In the genomic region with DNA sequence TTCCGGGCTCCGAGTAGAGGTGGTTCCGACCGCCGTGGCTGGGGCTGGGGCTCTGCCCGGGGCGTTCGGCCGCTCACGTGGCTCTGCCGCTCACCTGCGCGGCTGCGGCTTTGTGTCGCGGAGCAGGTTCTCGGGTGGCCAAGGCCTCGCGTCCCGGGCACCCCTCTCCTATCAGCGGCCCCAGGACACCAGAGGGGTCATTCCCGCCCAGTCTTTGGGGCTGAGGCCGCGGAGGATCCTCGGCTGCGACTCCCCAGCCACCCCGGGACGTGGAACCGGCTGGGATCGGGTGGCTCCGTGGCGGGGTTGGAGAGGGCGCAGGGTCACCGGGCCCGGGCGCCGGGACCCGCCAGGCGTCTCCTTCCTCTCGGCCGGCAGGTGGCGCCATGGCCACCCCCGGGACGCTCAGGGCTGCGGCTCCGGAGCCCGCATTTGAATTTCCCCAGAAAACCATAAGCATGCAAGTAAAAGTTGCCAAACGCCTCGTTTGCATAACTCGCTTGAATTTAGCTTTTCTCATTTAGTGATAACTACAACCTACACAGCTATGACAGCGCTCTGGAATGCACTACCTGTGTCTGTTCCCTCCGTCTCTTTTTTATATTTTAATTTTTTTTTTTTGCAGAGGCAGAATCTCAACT, we compare ENCODE assay signal across 8 cellular contexts. TPM values are rescaled to one million over a fixed set of nuclear protein-coding genes. Genes with fewer than 3 reads are reported as not detected.
DNase-seq lines count a peak whose midpoint lies in the region; ATAC-seq, FAIRE-seq and TF ChIP-seq lines count a peak whose summit lies in the region.

No MANE protein-coding gene starts in this region.

- H3K9me3 Mint-ChIP-seq in WTC11 = peaks cover 10% of the 10 kb centered on the region

- H3K36me3 Mint-ChIP-seq in WTC11 = peaks cover 12% of the 10 kb centered on the region

- H3K27ac ChIP-seq in keratinocyte (ENCODE audit: control insufficient read depth, insufficient read depth, low read length) = no peak overlapping the region

- H3K9me1 ChIP-seq in keratinocyte (ENCODE audit: control insufficient read depth, extremely low read depth, insufficient read depth, low read length) = no peaks in the 10 kb centered on the region

- FAIRE-seq in A204.1 (lab: Jason Lieb, UNC) = peak; percentile 82
- no peak for FAIRE-seq in bronchial epithelial cell (lab: Jason Lieb, UNC)
- no peak for FAIRE-seq in keratinocyte (lab: Jason Lieb, UNC)

- no peaks in the 10 kb centered on the region for H3K4me1 ChIP-seq in keratinocyte (ENCODE audit: control insufficient read depth, extremely low read depth, insufficient read depth, low read length)

- peak overlapping the region; percentile 62 for H3K4me3 Mint-ChIP-seq in WTC11

- H3K27me3 Mint-ChIP-seq in WTC11 (ENCODE audit: low read depth) = peaks cover 6% of the 10 kb centered on the region; the same call in 1 of the 2 replicates

- CTCF ChIA-PET in WTC11 (lab: Charles Lee) = interaction anchor here (0.8 to 4.2 kb wide), 14 partner anchors 9 to 220 kb away, joined by 3 to 55 read pairs (median 4); no protein-coding TSS in a partner anchor

- no peaks in the 10 kb centered on the region for H3K36me3 ChIP-seq in bronchial epithelial cell (ENCODE audit: control insufficient read depth, insufficient read depth, low read length)
- H3K36me3 ChIP-seq in keratinocyte (ENCODE audit: control insufficient read depth in 2 of 2, extremely low read depth in 1 of 2, insufficient read depth in 2 of 2, low read length in 2 of 2) = no peaks in the 10 kb centered on the region

- H2AFZ ChIP-seq in keratinocyte (ENCODE audit: control insufficient read depth, low read length) = peak overlapping the region; percentile 60

- no peak overlapping the region for H3K9ac ChIP-seq in keratinocyte (ENCODE audit: control insufficient read depth, extremely low read depth, insufficient read depth, low read length)

- POLR2A ChIA-PET in WTC11 (lab: Charles Lee) = no interaction called here

- no peaks in the 10 kb centered on the region for H3K79me2 ChIP-seq in keratinocyte (ENCODE audit: control insufficient read depth, insufficient read depth, low read length)

- peak; percentile 79 for ATAC-seq in WTC11

- TF ChIP-seq CTCF in GM12875 (IDR thresholded peaks at IDR 0.05; ENCODE audit: borderline replicate concordance, insufficient read depth, low read depth, low read length) (peak; percentile 85), WTC11 (IDR thresholded peaks at IDR 0.05) (peak; percentile 91), bronchial epithelial cell (IDR thresholded peaks at IDR 0.05; ENCODE audit: insufficient read depth, low read length, severe bottlenecking) (peak; percentile 94), keratinocyte (optimal IDR thresholded peaks at IDR 0.05 in 1 of 3, IDR thresholded peaks at IDR 0.05 in 1 of 3, conservative IDR thresholded peaks at IDR 0.05 in 1 of 3; ENCODE audit: extremely low read depth in 1 of 3, insufficient read depth in 2 of 3, low read length in 3 of 3) (peak; percentile 43 to 91 (median 69))

- H3K4me1 Mint-ChIP-seq in WTC11 = peaks cover 28% of the 10 kb centered on the region

- H3K27me3 ChIP-seq in bronchial epithelial cell (ENCODE audit: control insufficient read depth, insufficient read depth, low read length) (peaks cover 7% of the 10 kb centered on the region), keratinocyte (ENCODE audit: control insufficient read depth, extremely low read depth, insufficient read depth, low read length) (peaks cover 19% of the 10 kb centered on the region)

- H3K4me2 ChIP-seq in keratinocyte (ENCODE audit: control insufficient read depth, extremely low read depth, insufficient read depth, low read depth, low read length) = peak overlapping the region; percentile 70

- H3K4me3 ChIP-seq in GM12875 (ENCODE audit: low read depth, low read length) (no peak overlapping the region), bronchial epithelial cell (ENCODE audit: low read depth, low read length) (peak overlapping the region; percentile 24), keratinocyte (ENCODE audit: control insufficient read depth in 2 of 3, extremely low read depth in 1 of 3, insufficient read depth in 2 of 3, low read depth in 1 of 3, low read length in 3 of 3) (peak overlapping the region; percentile 27 to 40 (median 35))

- no peaks in the 10 kb centered on the region for H3K9me3 ChIP-seq in keratinocyte (ENCODE audit: control insufficient read depth, low read depth, low read length)

- no peak overlapping the region for H3K27ac Mint-ChIP-seq in WTC11

- dilution Hi-C loops in keratinocyte (cut with MboI; ENCODE audit: extremely low pct_ligation_motif_present, low sequenced_read_pairs) = no loop called here

- peak; percentile 46 for DNase-seq in LHCN-M2 (ENCODE audit: low read depth)
- DNase-seq in WTC11 (ENCODE audit: low spot score) = peak; percentile 75
- peak; percentile 12 for DNase-seq in bronchial epithelial cell (ENCODE audit: low read depth)
- DNase-seq in keratinocyte (ENCODE audit: low read depth, low spot score) = peak; percentile 2
- peak; percentile 32 to 61 (median 45) for DNase-seq in stimulated activated CD4-positive, alpha-beta T cell treated with anti-CD3 and anti-CD28 coated beads, Interleukin-12 subunit alpha, Interleukin-12 subunit beta, amount 100 ng/mL, for 48 hours (ENCODE audit: low read depth in 2 of 3, low spot score in 1 of 3)
- DNase-seq in GOT3 (lab: John Stamatoyannopoulos, UW) = no peak

- no peaks in the 10 kb centered on the region for H4K20me1 ChIP-seq in keratinocyte (ENCODE audit: control insufficient read depth, extremely low read depth, insufficient read depth, low read length)

TF ChIP-seq in WTC11, 78 proteins besides CTCF, POLR2A, EP300 and RAD21 (continues in another document):
- no peak for TF ChIP-seq ZSCAN18 (CRISPR knock-in tag; IDR thresholded peaks at IDR 0.05)
- TF ChIP-seq, protein P1, sequence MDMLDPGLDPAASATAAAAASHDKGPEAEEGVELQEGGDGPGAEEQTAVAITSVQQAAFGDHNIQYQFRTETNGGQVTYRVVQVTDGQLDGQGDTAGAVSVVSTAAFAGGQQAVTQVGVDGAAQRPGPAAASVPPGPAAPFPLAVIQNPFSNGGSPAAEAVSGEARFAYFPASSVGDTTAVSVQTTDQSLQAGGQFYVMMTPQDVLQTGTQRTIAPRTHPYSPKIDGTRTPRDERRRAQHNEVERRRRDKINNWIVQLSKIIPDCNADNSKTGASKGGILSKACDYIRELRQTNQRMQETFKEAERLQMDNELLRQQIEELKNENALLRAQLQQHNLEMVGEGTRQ (CRISPR knock-in tag; IDR thresholded peaks at IDR 0.05) = peak; percentile 74
- peak; percentile 72 for TF ChIP-seq USF1 (CRISPR knock-in tag; IDR thresholded peaks at IDR 0.05)
- TF ChIP-seq JUN (CRISPR knock-in tag; IDR thresholded peaks at IDR 0.05) = peak; percentile 52; the same call in 1 of the 2 replicates

RNA-seq across cellular contexts. Expression of gene COL26A1, which starts 1.2 kb away (rescaled TPM):
- not detected in 2 replicates for total RNA-seq in LHCN-M2 (2014; rRNA removed)
- polyA plus RNA-seq in LHCN-M2 (2012) = not detected
- total RNA-seq in WTC11 (2021) = 64.4 to 70.9 TPM (median 67.0 TPM) in 3 replicates
- total RNA-seq in bronchial epithelial cell = not detected in 2 replicates
- polyA plus RNA-seq in keratinocyte = not detected in 3 replicates
- polyA plus RNA-seq in keratinocyte (2011; ENCODE audit: low read depth) = not detected
- not detected in 2 replicates for polyA plus RNA-seq in keratinocyte (2011; cell fraction: cytosol; rRNA removed)
- polyA plus RNA-seq in keratinocyte (2011; cell fraction: nucleus; rRNA removed) = not detected in 2 replicates
- polyA plus RNA-seq in keratinocyte (2012; ENCODE audit: low replicate concordance) = not detected in 2 replicates
- not detected in 3 replicates for polyA minus RNA-seq in keratinocyte
- not detected for polyA minus RNA-seq in keratinocyte (2011; cell fraction: cytosol; rRNA and poly(A)+ RNA removed)
- not detected in 2 replicates for polyA minus RNA-seq in keratinocyte (2011; cell fraction: nucleus; rRNA and poly(A)+ RNA removed)

RNA-seq across cellular contexts. Expression of gene IFT22, which starts 42.2 kb away (rescaled TPM):
- total RNA-seq in LHCN-M2 (2014; rRNA removed) (41.2 and 44.5 TPM in 2 replicates), WTC11 (2021) (13.7 to 16.6 TPM (median 15.5 TPM) in 3 replicates), bronchial epithelial cell (6.3 and 12.0 TPM in 2 replicates)
- polyA plus RNA-seq in LHCN-M2 (2012) = 50.2 TPM
- polyA plus RNA-seq in keratinocyte = 28.3 to 30.1 TPM (median 29.4 TPM) in 3 replicates
- polyA plus RNA-seq in keratinocyte (2011; ENCODE audit: low read depth) = 4.7 TPM
- polyA plus RNA-seq in keratinocyte (2011; cell fraction: cytosol; rRNA removed) = 25.5 and 31.4 TPM in 2 replicates
- polyA plus RNA-seq in keratinocyte (2011; cell fraction: nucleus; rRNA removed) = 8.2 and 9.6 TPM in 2 replicates
- 11.3 and 23.0 TPM in 2 replicates for polyA plus RNA-seq in keratinocyte (2012; ENCODE audit: low replicate concordance)
- 13.0 to 22.2 TPM (median 21.8 TPM) in 3 replicates for polyA minus RNA-seq in keratinocyte
- polyA minus RNA-seq in keratinocyte (2011; cell fraction: cytosol; rRNA and poly(A)+ RNA removed) = 13.0 TPM
- 4.1 and 5.0 TPM in 2 replicates for polyA minus RNA-seq in keratinocyte (2011; cell fraction: nucleus; rRNA and poly(A)+ RNA removed)

Comparison
In these comparisons a context has a peak if more than half of its experiments do, and no peak if none do; other contexts are left out.
1. RNA of gene COL26A1, which starts 1.2 kb away (total RNA-seq): 64.4 to 70.9 TPM in WTC11; not detected in LHCN-M2 and not detected in bronchial epithelial cell; every median in the first group is over 10 times any median in the second.
2. Peak in every context shown above with its lines, with median percentiles within 50 percentile points of each other: CTCF ChIP-seq.